15 cellular contexts compared by ENCODE assay signal in genomic region chr15:56232058-56232457, GRCh38.
"Had no signal": no experiment of that assay in that cellular context is flagged by ENCODE, and none has a peak within 500 bp of the region (broad histone marks: within the 10 kb centered on the region; RNA-seq: fewer than 3 reads in every experiment).

No MANE protein-coding gene starts in this region.

- H3K27me3 ChIP-seq: esophagus muscularis mucosa, gastroesophageal sphincter, heart left ventricle, neural progenitor cell, right atrium auricular region, upper lobe of left lung had no signal

- DNase-seq: activated CD4-positive, alpha-beta T cell treated with anti-CD3 and anti-CD28 coated beads, Interleukin-2, amount 50 U/mL, for 4 hours; activated gamma-delta T cell treated with Interleukin-2 at 50 U/mL for 16 hours; activated naive CD8-positive, alpha-beta T cell treated with anti-CD3 and anti-CD28 coated beads for 36 hours; amniotic stem cell; effector CD4-positive, alpha-beta T cell; heart left ventricle; left ventricle myocardium superior; mucosa of descending colon; naive B cell; stimulated activated naive CD8-positive, alpha-beta T cell treated with anti-CD3 and anti-CD28 coated beads, Interleukin-15, amount 100 ng/mL, for 72 hours; upper lobe of left lung had no signal

- ATAC-seq: gastroesophageal sphincter; heart left ventricle; left ventricle myocardium superior; mucosa of descending colon; stimulated activated naive CD8-positive, alpha-beta T cell treated with anti-CD3 and anti-CD28 coated beads, Interleukin-15, amount 100 ng/mL, for 72 hours had no signal

- H3K27ac ChIP-seq: esophagus muscularis mucosa, gastroesophageal sphincter, heart left ventricle, neural progenitor cell, right atrium auricular region, upper lobe of left lung had no signal

- H3K4me1 ChIP-seq: right atrium auricular region had no signal

- H3K4me3 ChIP-seq: esophagus muscularis mucosa, gastroesophageal sphincter, heart left ventricle, mucosa of descending colon, neural progenitor cell, right atrium auricular region, upper lobe of left lung had no signal
